ENCODE assay signal across 25 cellular contexts in genomic region chr17:67834634-67835033, GRCh38. TPM values are rescaled to one million over a fixed set of nuclear protein-coding genes. Genes with fewer than 3 reads are reported as not detected.
DNase-seq lines count a peak whose midpoint lies in the region; ATAC-seq and TF ChIP-seq lines count a peak whose summit lies in the region.
"Had no signal": no experiment of that assay in that cellular context is flagged by ENCODE, and none has a peak within 500 bp of the region (broad histone marks: within the 10 kb centered on the region; RNA-seq: fewer than 3 reads in every experiment).

No MANE protein-coding gene starts in this region.

- ATAC-seq in activated CD8-positive, alpha-beta memory T cell treated with anti-CD3 and anti-CD28 coated beads, Interleukin-2, amount 10 ng/mL, durations not matched to agents 7 days and 5 days = no peak
- ATAC-seq: Panc1 had no signal

- H2BK120ac ChIP-seq in trophoblast cell (ENCODE audit: insufficient read depth, low read length, poor library complexity) = no peak overlapping the region

- H2BK12ac ChIP-seq in trophoblast cell (ENCODE audit: low read length) = no peak overlapping the region

- H3K9me2 ChIP-seq in Karpas-422 (replicated peaks; ENCODE audit: insufficient read depth, low read length) = no peaks in the 10 kb centered on the region

- H3K27me3 Mint-ChIP-seq in activated CD8-positive, alpha-beta memory T cell treated with anti-CD3 and anti-CD28 coated beads, Interleukin-2, amount 10 ng/mL, durations not matched to agents 7 days and 5 days = no peaks in the 10 kb centered on the region
- H3K27me3 Mint-ChIP-seq: activated B cell treated with CpG ODN at 0.5 μM for 24 hours, brain had no signal

- H3K14ac ChIP-seq in trophoblast cell (ENCODE audit: low read length) = no peak overlapping the region

- no peak overlapping the region for H4K8ac ChIP-seq in trophoblast cell (ENCODE audit: low read depth, low read length)

- DNase-seq in activated CD8-positive, alpha-beta memory T cell treated with anti-CD3 and anti-CD28 coated beads, Interleukin-2, amount 10 ng/mL, durations not matched to agents 7 days and 5 days = peak; percentile 9
- no peak for DNase-seq in activated CD8-positive, alpha-beta memory T cell treated with anti-CD3 and anti-CD28 coated beads, Interleukin-2, amount 50 U/mL, for 4 hours
- no peak for DNase-seq in Karpas-422
- DNase-seq in colonic mucosa = peak; percentile 2
- DNase-seq in trophoblast cell = no peak
- DNase-seq in NOMO-1 treated with DMSO at 0.1 percent for 48 hours (lab: John Stamatoyannopoulos, UW; ENCODE audit: unreplicated experiment) = no peak
- DNase-seq in effector CD8-positive, alpha-beta T cell (lab: John Stamatoyannopoulos, UW) = no peak
- DNase-seq in UCSD-AML1 (lab: John Stamatoyannopoulos, UW; ENCODE audit: unreplicated experiment) = no peak
- DNase-seq: activated B cell treated with CpG ODN at 0.5 μM for 24 hours; activated CD4-positive, alpha-beta T cell treated with anti-CD3 and anti-CD28 coated beads, Interleukin-2, amount 50 U/mL, for 4 hours; left ventricle myocardium inferior; NCI-H1092; NCI-H1694 treated with DMSO at 0.1 percent for 48 hours; NCI-H2171 treated with DMSO at 0.1 percent for 48 hours; NCI-H510A treated with DMSO at 0.1 percent for 48 hours; nephron progenitor cell; SHP77; stimulated activated CD4-positive, alpha-beta T cell treated with anti-CD3 and anti-CD28 coated beads, Interleukin-2, amount 100 ng/mL, for 24 hours; T-helper 9 cell; upper lobe of right lung had no signal

- peak overlapping the region; percentile 16 for H3K4ac ChIP-seq in trophoblast cell (ENCODE audit: low read depth, low read length)

- H3K4me1 ChIP-seq in Karpas-422 (ENCODE audit: low read length) = peaks cover 67% of the 10 kb centered on the region
- peaks cover 7% of the 10 kb centered on the region for H3K4me1 ChIP-seq in colonic mucosa
- no peaks in the 10 kb centered on the region for H3K4me1 ChIP-seq in trophoblast cell (ENCODE audit: control insufficient read depth in 1 of 2, insufficient read depth in 2 of 2, low read length in 2 of 2)

- H3K23ac ChIP-seq in trophoblast cell (ENCODE audit: low read length) = no peak overlapping the region

- H4K91ac ChIP-seq in trophoblast cell (ENCODE audit: low read depth, low read length) = no peak overlapping the region

- H3K36me3 Mint-ChIP-seq in activated CD8-positive, alpha-beta memory T cell treated with anti-CD3 and anti-CD28 coated beads, Interleukin-2, amount 10 ng/mL, durations not matched to agents 7 days and 5 days = peaks cover 18% of the 10 kb centered on the region

- H3K36me3 ChIP-seq in Karpas-422 (ENCODE audit: insufficient read depth, low read length) (peaks cover 48% of the 10 kb centered on the region; the same call in 1 of the 2 replicates), colonic mucosa (no peaks in the 10 kb centered on the region), trophoblast cell (ENCODE audit: control insufficient read depth in 1 of 2, insufficient read depth in 2 of 2, low read length in 2 of 2) (peaks cover 0 to 2% of the 10 kb centered on the region in 2 experiments)
- H3K36me3 ChIP-seq: left ventricle myocardium inferior, right atrium auricular region, upper lobe of right lung had no signal

- intact Hi-C loops in colonic mucosa (cut with DNase I) = no loop called here

- no peaks in the 10 kb centered on the region for H3K27me3 ChIP-seq in Karpas-422 (ENCODE audit: low read length)
- H3K27me3 ChIP-seq in colonic mucosa = no peaks in the 10 kb centered on the region
- no peaks in the 10 kb centered on the region for H3K27me3 ChIP-seq in trophoblast cell (ENCODE audit: insufficient read depth, low read length)
- H3K27me3 ChIP-seq: right atrium auricular region, upper lobe of right lung had no signal

- H3K9me3 ChIP-seq in Karpas-422 (ENCODE audit: low read length) (no peaks in the 10 kb centered on the region), colonic mucosa (no peaks in the 10 kb centered on the region), trophoblast cell (ENCODE audit: insufficient read depth, low read depth, low read length) (no peaks in the 10 kb centered on the region)
- H3K9me3 ChIP-seq: left ventricle myocardium inferior, right atrium auricular region, upper lobe of right lung had no signal

- H4K20me1 ChIP-seq in Karpas-422 (ENCODE audit: insufficient read depth, low read depth, low read length) = peaks cover 11% of the 10 kb centered on the region; the same call in 1 of the 2 replicates

- H3K4me1 Mint-ChIP-seq in activated CD8-positive, alpha-beta memory T cell treated with anti-CD3 and anti-CD28 coated beads, Interleukin-2, amount 10 ng/mL, durations not matched to agents 7 days and 5 days = peaks cover 53% of the 10 kb centered on the region

- H3K79me2 ChIP-seq in Karpas-422 (ENCODE audit: low read length) (peaks cover 100% of the 10 kb centered on the region), trophoblast cell (ENCODE audit: control insufficient read depth, insufficient read depth, low read length, poor library complexity) (peaks cover 3% of the 10 kb centered on the region)

- no peaks in the 10 kb centered on the region for H3K9me3 Mint-ChIP-seq in activated CD8-positive, alpha-beta memory T cell treated with anti-CD3 and anti-CD28 coated beads, Interleukin-2, amount 10 ng/mL, durations not matched to agents 7 days and 5 days (ENCODE audit: low read depth)
- H3K9me3 Mint-ChIP-seq: activated B cell treated with CpG ODN at 0.5 μM for 24 hours, nephron progenitor cell had no signal

- H3K4me3 ChIP-seq in Karpas-422 (ENCODE audit: low read length) (no peak overlapping the region), colonic mucosa (no peak overlapping the region), trophoblast cell (ENCODE audit: low read depth, low read length) (no peak overlapping the region)
- H3K4me3 ChIP-seq: left ventricle myocardium inferior, right atrium auricular region, upper lobe of right lung had no signal

- no peak overlapping the region for H4K12ac ChIP-seq in trophoblast cell (ENCODE audit: low read depth, low read length)

- TF ChIP-seq CTCF in colonic mucosa (IDR thresholded peaks at IDR 0.05) = no peak

- H3K9ac ChIP-seq in Karpas-422 (ENCODE audit: low read length) = no peak overlapping the region
- H3K9ac ChIP-seq in colonic mucosa (ENCODE audit: low read depth in 2 of 2, low read length in 2 of 2) = no peak overlapping the region
- no peak overlapping the region for H3K9ac ChIP-seq in trophoblast cell (ENCODE audit: low read length)

- CTCF ChIA-PET in activated CD8-positive, alpha-beta memory T cell treated with anti-CD3 and anti-CD28 coated beads, Interleukin-2, amount 10 ng/mL, durations not matched to agents 7 days and 5 days (lab: Charles Lee) = interaction anchor here (1.7 kb wide), 1 partner anchor 10 kb away, joined by 5 read pairs; no protein-coding TSS in a partner anchor

- H2AK5ac ChIP-seq in trophoblast cell (ENCODE audit: low read length) = no peak overlapping the region

- no peaks in the 10 kb centered on the region for H3K79me1 ChIP-seq in trophoblast cell (ENCODE audit: low read length)

- H3K4me2 ChIP-seq in Karpas-422 (ENCODE audit: low read depth, low read length, poor library complexity, severe bottlenecking) (peak overlapping the region; percentile 14), trophoblast cell (ENCODE audit: low read length) (no peak overlapping the region)

- H3K27ac ChIP-seq in Karpas-422 (ENCODE audit: low read length) (peak overlapping the region; percentile 52), colonic mucosa (no peak overlapping the region), trophoblast cell (ENCODE audit: low read depth, low read length) (no peak overlapping the region)
- H3K27ac ChIP-seq: 22Rv1, epithelial cell of prostate, left ventricle myocardium inferior, right atrium auricular region, upper lobe of right lung had no signal

- WGBS in trophoblast cell (ENCODE audit: extremely low coverage, insufficient coverage, insufficient read length) = no CpG with 5 or more reads among the region's 2 CpGs

- no peak overlapping the region for H3K18ac ChIP-seq in trophoblast cell (ENCODE audit: low read length)

- H2BK5ac ChIP-seq in trophoblast cell (ENCODE audit: low read depth, low read length, poor library complexity) = no peak overlapping the region

- H3K4me3 Mint-ChIP-seq in activated CD8-positive, alpha-beta memory T cell treated with anti-CD3 and anti-CD28 coated beads, Interleukin-2, amount 10 ng/mL, durations not matched to agents 7 days and 5 days = no peak overlapping the region
- H3K4me3 Mint-ChIP-seq: activated B cell treated with CpG ODN at 0.5 μM for 24 hours, nephron progenitor cell had no signal

- no peak overlapping the region for H2AFZ ChIP-seq in Karpas-422 (ENCODE audit: low read length)
- H2AFZ ChIP-seq in trophoblast cell (ENCODE audit: insufficient read depth, low read length, poor library complexity) = no peak overlapping the region

- H3K27ac Mint-ChIP-seq in activated CD8-positive, alpha-beta memory T cell treated with anti-CD3 and anti-CD28 coated beads, Interleukin-2, amount 10 ng/mL, durations not matched to agents 7 days and 5 days = no peak overlapping the region
- H3K27ac Mint-ChIP-seq: nephron progenitor cell had no signal

RNA-seq across cellular contexts. Expression of gene BPTF, which starts 9.3 kb away (rescaled TPM):
- 100 to 1,000 TPM in 1 of 2 experiments, 10 to 100 TPM in 1; 89.3 to 101 TPM for total RNA-seq in activated CD8-positive, alpha-beta memory T cell treated with anti-CD3 and anti-CD28 coated beads, Interleukin-2, amount 10 ng/mL, durations not matched to agents 7 days and 5 days
- 197 and 310 TPM in 2 replicates for total RNA-seq in Karpas-422 (2014; rRNA removed; shearing (Covaris generic); ENCODE audit: low replicate concordance)
- 10 to 100 TPM; 61.3 to 77.9 TPM for total RNA-seq in colonic mucosa
- polyA plus RNA-seq in trophoblast cell (2013) = 42.2 and 45.2 TPM in 2 replicates

Comparison
In these comparisons a context has a peak if more than half of its experiments do, and no peak if none do; other contexts are left out.
1. DNase-seq: peak in activated CD8-positive, alpha-beta memory T cell treated with anti-CD3 and anti-CD28 coated beads, Interleukin-2, amount 10 ng/mL, durations not matched to agents 7 days and 5 days (single experiment) and colonic mucosa (single experiment); none in activated CD8-positive, alpha-beta memory T cell treated with anti-CD3 and anti-CD28 coated beads, Interleukin-2, amount 50 U/mL, for 4 hours (single experiment), Karpas-422 (single experiment), trophoblast cell (0 of 2), NOMO-1 treated with DMSO at 0.1 percent for 48 hours (single experiment), effector CD8-positive, alpha-beta T cell (single experiment) and UCSD-AML1 (single experiment).